Comparison of ENCODE assay signal across 31 cellular contexts in genomic region chr15:85306946-85307686, GRCh38.
DNase-seq lines count a peak whose midpoint lies in the region; ATAC-seq and TF ChIP-seq lines count a peak whose summit lies in the region.
"Had no signal": no experiment of that assay in that cellular context is flagged by ENCODE, and none has a peak within 500 bp of the region (broad histone marks: within the 10 kb centered on the region; RNA-seq: fewer than 3 reads in every experiment).

No MANE protein-coding gene starts in this region.

- H2AFZ ChIP-seq in OCI-LY7 (ENCODE audit: low read length) (no peak overlapping the region), neural progenitor cell (replicated peaks) (peak overlapping the region; percentile 5), GM23338 (no peak overlapping the region)
- H2AFZ ChIP-seq: parathyroid adenoma had no signal

- H3K27me3 Mint-ChIP-seq in IgD-negative memory B cell (no peaks in the 10 kb centered on the region), neural progenitor cell (ENCODE audit: insufficient read depth, low read depth) (peaks cover 12% of the 10 kb centered on the region), GM23338 (ENCODE audit: insufficient read depth, low read depth, poor library complexity) (peaks cover 5% of the 10 kb centered on the region)
- H3K27me3 Mint-ChIP-seq in activated T-cell treated with anti-CD3 and anti-CD28 coated beads, Interleukin-2, amount 50 U/mL, for 24 hours: no peaks in the 10 kb centered on the region
- H3K27me3 Mint-ChIP-seq: activated CD4-positive, alpha-beta memory T cell treated with anti-CD3 and anti-CD28 coated beads for 36 hours; activated naive CD4-positive, alpha-beta T cell treated with anti-CD3 and anti-CD28 coated beads, Interleukin-2, amount 50 U/mL, for 24 hours had no signal

- H4K20me1 ChIP-seq in OCI-LY7 (ENCODE audit: insufficient read depth, low read length): no peaks in the 10 kb centered on the region
- H4K20me1 ChIP-seq in neural progenitor cell (ENCODE audit: low read depth): no peaks in the 10 kb centered on the region
- H4K20me1 ChIP-seq in GM23338 (replicated peaks; ENCODE audit: insufficient read depth): no peaks in the 10 kb centered on the region

- H3K4me1 Mint-ChIP-seq in IgD-negative memory B cell (peaks cover 31 to 59% (median 47%) of the 10 kb centered on the region in 3 donors), neural progenitor cell (peaks cover under 1% of the 10 kb centered on the region), GM23338 (no peaks in the 10 kb centered on the region)
- peaks cover 18% of the 10 kb centered on the region for H3K4me1 Mint-ChIP-seq in activated T-cell treated with anti-CD3 and anti-CD28 coated beads, Interleukin-2, amount 50 U/mL, for 24 hours (ENCODE audit: low read depth)

- no peak overlapping the region for H3K4me3 ChIP-seq in OCI-LY7 (ENCODE audit: low read depth, low read length, poor library complexity, severe bottlenecking)
- no peak overlapping the region for H3K4me3 ChIP-seq in neural progenitor cell
- H3K4me3 ChIP-seq in GM23338: no peak overlapping the region
- H3K4me3 ChIP-seq: colonic mucosa, HAP-1, right atrium auricular region, SK-N-MC, smooth muscle cell, upper lobe of right lung had no signal

- H3F3A ChIP-seq in neural progenitor cell (ENCODE audit: low read depth): no peaks in the 10 kb centered on the region
- no peaks in the 10 kb centered on the region for H3F3A ChIP-seq in GM23338 (replicated peaks; ENCODE audit: low read depth)

- peak overlapping the region in 2 of 3 donors; percentile 63 to 88 for H3K27ac Mint-ChIP-seq in IgD-negative memory B cell
- H3K27ac Mint-ChIP-seq in neural progenitor cell: peak overlapping the region; percentile 43
- no peak overlapping the region for H3K27ac Mint-ChIP-seq in activated T-cell treated with anti-CD3 and anti-CD28 coated beads, Interleukin-2, amount 50 U/mL, for 24 hours
- no peak overlapping the region for H3K27ac Mint-ChIP-seq in GM23338
- H3K27ac Mint-ChIP-seq: activated CD4-positive, alpha-beta memory T cell treated with anti-CD3 and anti-CD28 coated beads for 36 hours; activated naive CD4-positive, alpha-beta T cell treated with anti-CD3 and anti-CD28 coated beads, Interleukin-2, amount 50 U/mL, for 24 hours; activated T-helper 2 cell treated with anti-CD3 and anti-CD28 coated beads, Interferon-gamma antibody, Interleukin-2, Interleukin-4, amounts not matched to agents 10 μg/mL and 5 μg/mL and 100 μg/mL, durations not matched to agents 14 hours and 24 hours and 36 hours; CD8-positive, alpha-beta memory T cell; nephron progenitor cell; T-helper 1 cell treated with Interleukin-12 subunit alpha and Interleukin-12 subunit beta and Interleukin-4 antibody, amounts not matched to agents 30 μg/mL and 1 μg/mL, for 36 hours had no signal

- no peak overlapping the region for H3K27ac ChIP-seq in OCI-LY7 (ENCODE audit: low read depth, low read length, poor library complexity, severe bottlenecking)
- no peak overlapping the region for H3K27ac ChIP-seq in neural progenitor cell
- H3K27ac ChIP-seq in GM23338 (ENCODE audit: low read depth): no peak overlapping the region
- H3K27ac ChIP-seq: colonic mucosa, parathyroid adenoma, right atrium auricular region, RWPE1, SK-N-MC, upper lobe of right lung had no signal

- H3K36me3 Mint-ChIP-seq in IgD-negative memory B cell: peaks cover 6% of the 10 kb centered on the region
- peaks cover 5% of the 10 kb centered on the region for H3K36me3 Mint-ChIP-seq in neural progenitor cell
- H3K36me3 Mint-ChIP-seq in activated T-cell treated with anti-CD3 and anti-CD28 coated beads, Interleukin-2, amount 50 U/mL, for 24 hours (ENCODE audit: low read depth): no peaks in the 10 kb centered on the region
- no peaks in the 10 kb centered on the region for H3K36me3 Mint-ChIP-seq in GM23338 (ENCODE audit: low read depth)
- H3K36me3 Mint-ChIP-seq: activated CD4-positive, alpha-beta memory T cell treated with anti-CD3 and anti-CD28 coated beads for 36 hours; CD8-positive, alpha-beta memory T cell had no signal

- H3K9me3 ChIP-seq in OCI-LY7 (ENCODE audit: low read length): no peaks in the 10 kb centered on the region
- no peaks in the 10 kb centered on the region for H3K9me3 ChIP-seq in neural progenitor cell (ENCODE audit: low read depth)
- H3K9me3 ChIP-seq: colonic mucosa, upper lobe of right lung had no signal

- H3K9me2 ChIP-seq in OCI-LY7 (ENCODE audit: insufficient read depth, low read length) (no peaks in the 10 kb centered on the region), GM23338 (ENCODE audit: insufficient read depth) (no peaks in the 10 kb centered on the region)

- H3K27me3 ChIP-seq in neural progenitor cell (no peaks in the 10 kb centered on the region), GM23338 (ENCODE audit: insufficient read depth) (no peaks in the 10 kb centered on the region)
- H3K27me3 ChIP-seq: colonic mucosa, right atrium auricular region, upper lobe of right lung had no signal

- POLR2A ChIA-PET in OCI-LY7 (lab: Charles Lee): interaction anchor here (1.1 to 2.4 kb wide), 5 partner anchors 8 to 106 kb away, joined by 3 to 9 read pairs (median 5); no protein-coding TSS in a partner anchor

- CTCF ChIA-PET in OCI-LY7 (lab: Charles Lee; ENCODE audit: unreplicated experiment): no interaction called here

- peaks cover 14% of the 10 kb centered on the region for H3K4me1 ChIP-seq in OCI-LY7 (ENCODE audit: insufficient read depth, low read length, poor library complexity, severe bottlenecking)
- no peaks in the 10 kb centered on the region for H3K4me1 ChIP-seq in neural progenitor cell
- H3K4me1 ChIP-seq in GM23338 (ENCODE audit: insufficient read depth): no peaks in the 10 kb centered on the region
- H3K4me1 ChIP-seq: colonic mucosa, HAP-1, parathyroid adenoma, right atrium auricular region, upper lobe of right lung had no signal

- no peak overlapping the region; the same call in 1 of the 2 replicates for H3K4me2 ChIP-seq in OCI-LY7 (ENCODE audit: low read length)
- H3K4me2 ChIP-seq in neural progenitor cell: no peak overlapping the region
- H3K4me2 ChIP-seq in GM23338: no peak overlapping the region
- H3K4me2 ChIP-seq: smooth muscle cell had no signal

- intact Hi-C loops in OCI-LY7 (cut with micrococcal nuclease; ENCODE audit: unreplicated experiment): no loop called here

- no TSS peak for BruUV-seq in OCI-LY7 (replicated peaks; lab: Mats Ljungman, UMichigan)

- DNase-seq in NCI-H2196 (lab: John Stamatoyannopoulos, UW; ENCODE audit: unreplicated experiment): peak; percentile 1
- no peak for DNase-seq in NCI-H2196 treated with DMSO at 0.1 percent for 48 hours (lab: John Stamatoyannopoulos, UW; ENCODE audit: unreplicated experiment)
- DNase-seq in OCI-LY7 (ENCODE audit: low spot score): peak; percentile 32
- no peak for DNase-seq in neural progenitor cell (ENCODE audit: low spot score)
- DNase-seq in activated T-cell treated with anti-CD3 and anti-CD28 coated beads, Interleukin-2, amount 50 U/mL, for 24 hours: no peak
- no peak for DNase-seq in GM23338 (ENCODE audit: low spot score)
- DNase-seq: activated CD4-positive, alpha-beta memory T cell treated with anti-CD3 and anti-CD28 coated beads for 36 hours; activated CD4-positive, CD25-positive, alpha-beta regulatory T cell treated with anti-CD3 and anti-CD28 coated beads, Interleukin-2, amount 50 U/mL, for 72 hours; activated CD8-positive, alpha-beta memory T cell treated with anti-CD3 and anti-CD28 coated beads, Interleukin-2, amount 50 U/mL, for 48 hours; CD8-positive, alpha-beta memory T cell; colonic mucosa; DMS79; effector CD8-positive, alpha-beta T cell; GDM1; KG1; NCI-H1694; NCI-H446 treated with DMSO at 0.1 percent for 48 hours; nephron progenitor cell; stimulated activated CD4-positive, alpha-beta T cell treated with anti-CD3 and anti-CD28 coated beads, Interleukin-1b, Interleukin-23, amount 100 ng/mL, for 48 hours; upper lobe of right lung had no signal

- H3K36me3 ChIP-seq in OCI-LY7 (ENCODE audit: insufficient read depth, low read length) (no peaks in the 10 kb centered on the region), neural progenitor cell (no peaks in the 10 kb centered on the region), GM23338 (ENCODE audit: insufficient read depth) (no peaks in the 10 kb centered on the region)
- H3K36me3 ChIP-seq: colonic mucosa, HAP-1, right atrium auricular region, upper lobe of right lung had no signal

- H3K79me2 ChIP-seq in OCI-LY7 (ENCODE audit: insufficient read depth, low read depth, low read length) (no peaks in the 10 kb centered on the region), neural progenitor cell (ENCODE audit: low read depth) (no peaks in the 10 kb centered on the region), GM23338 (replicated peaks; ENCODE audit: insufficient read depth) (no peaks in the 10 kb centered on the region)
- H3K79me2 ChIP-seq: parathyroid adenoma had no signal

- peak overlapping the region in 1 of 4 donors; percentile 47 for H3K4me3 Mint-ChIP-seq in IgD-negative memory B cell
- no peak overlapping the region for H3K4me3 Mint-ChIP-seq in neural progenitor cell
- no peak overlapping the region for H3K4me3 Mint-ChIP-seq in activated T-cell treated with anti-CD3 and anti-CD28 coated beads, Interleukin-2, amount 50 U/mL, for 24 hours
- H3K4me3 Mint-ChIP-seq in GM23338: no peak overlapping the region
- H3K4me3 Mint-ChIP-seq: activated CD4-positive, alpha-beta memory T cell treated with anti-CD3 and anti-CD28 coated beads for 36 hours; activated naive CD4-positive, alpha-beta T cell treated with anti-CD3 and anti-CD28 coated beads, Interleukin-2, amount 50 U/mL, for 24 hours; CD8-positive, alpha-beta memory T cell; nephron progenitor cell; T-helper 1 cell treated with Interleukin-12 subunit alpha and Interleukin-12 subunit beta and Interleukin-4 antibody, amounts not matched to agents 30 μg/mL and 1 μg/mL, for 36 hours had no signal

- TF ChIP-seq CTCF in OCI-LY7 (conservative IDR thresholded peaks at IDR 0.05; ENCODE audit: low read length): no peak
- TF ChIP-seq CTCF in neural progenitor cell (IDR thresholded peaks at IDR 0.05): no peak
- no peak for TF ChIP-seq CTCF in GM23338 (conservative IDR thresholded peaks at IDR 0.05; ENCODE audit: low read depth in 2 of 2)

- H3K9ac ChIP-seq in neural progenitor cell: no peak overlapping the region
- H3K9ac ChIP-seq: parathyroid adenoma had no signal

- ATAC-seq in GM21737 (IDR thresholded peaks at IDR 0.05; ENCODE audit: unreplicated experiment) (no peak), GM23338 (no peak)

- H3K9me3 Mint-ChIP-seq in IgD-negative memory B cell (peaks cover 0 to 4% (median 0%) of the 10 kb centered on the region in 3 donors), neural progenitor cell (peaks cover 24% of the 10 kb centered on the region), GM23338 (no peaks in the 10 kb centered on the region; the same call in 1 of the 3 replicates)
- H3K9me3 Mint-ChIP-seq in activated T-cell treated with anti-CD3 and anti-CD28 coated beads, Interleukin-2, amount 50 U/mL, for 24 hours: no peaks in the 10 kb centered on the region
- H3K9me3 Mint-ChIP-seq: activated CD4-positive, alpha-beta memory T cell treated with anti-CD3 and anti-CD28 coated beads for 36 hours; activated T-helper 2 cell treated with anti-CD3 and anti-CD28 coated beads, Interferon-gamma antibody, Interleukin-2, Interleukin-4, amounts not matched to agents 10 μg/mL and 5 μg/mL and 100 μg/mL, durations not matched to agents 14 hours and 24 hours and 36 hours; CD8-positive, alpha-beta memory T cell; T-helper 1 cell treated with Interleukin-12 subunit alpha and Interleukin-12 subunit beta and Interleukin-4 antibody, amounts not matched to agents 30 μg/mL and 1 μg/mL, for 36 hours had no signal

Comparison
In these comparisons a context has a peak if more than half of its experiments do, and no peak if none do; other contexts are left out.
1. DNase-seq: peak in NCI-H2196 (single experiment) and OCI-LY7 (single experiment); none in NCI-H2196 treated with DMSO at 0.1 percent for 48 hours (single experiment), neural progenitor cell (single experiment), activated T-cell treated with anti-CD3 and anti-CD28 coated beads, Interleukin-2, amount 50 U/mL, for 24 hours (single experiment) and GM23338 (single experiment).
2. H3K27ac Mint-ChIP-seq: peak in IgD-negative memory B cell (2 of 3) and neural progenitor cell (single experiment); none in activated T-cell treated with anti-CD3 and anti-CD28 coated beads, Interleukin-2, amount 50 U/mL, for 24 hours (single experiment) and GM23338 (single experiment).